In genomic region chr22:35018995-35019394, GRCh38 we compare ENCODE assay signal across 32 cellular contexts. TPM values are rescaled to one million over a fixed set of nuclear protein-coding genes. Genes with fewer than 3 reads are reported as not detected.
"Had no signal": no experiment of that assay in that cellular context is flagged by ENCODE, and none has a peak within 500 bp of the region (broad histone marks: within the 10 kb centered on the region; RNA-seq: fewer than 3 reads in every experiment).

No MANE protein-coding gene starts in this region.

- H3K4me1 ChIP-seq: colonic mucosa, gastrocnemius medialis, heart right ventricle, left lung, lower lobe of right lung had no signal

- FAIRE-seq: endometrium, islet of Langerhans, keratinocyte had no signal

- H3K9me3 ChIP-seq: colonic mucosa, esophagus squamous epithelium, gastrocnemius medialis, heart right ventricle, left lung, lower lobe of right lung, mucosa of descending colon had no signal

- ATAC-seq: effector memory CD8-positive, alpha-beta T cell; esophagus mucosa; gastrocnemius medialis; heart right ventricle; left cardiac atrium; left lung; left ventricle myocardium superior; lower lobe of right lung; mucosa of descending colon had no signal

- H3K27me3 ChIP-seq: colonic mucosa had no signal

- H3K27ac ChIP-seq: colonic mucosa, epithelial cell of prostate, esophagus squamous epithelium, gastrocnemius medialis, heart right ventricle, left lung, lower lobe of right lung had no signal

- H3K36me3 ChIP-seq: colonic mucosa, esophagus squamous epithelium, gastrocnemius medialis, heart right ventricle, left lung, lower lobe of right lung had no signal

- H3K4me3 ChIP-seq: colonic mucosa, esophagus squamous epithelium, gastrocnemius medialis, heart right ventricle, left lung, lower lobe of right lung, mucosa of descending colon had no signal

- DNase-seq: colonic mucosa; cortex of kidney; effector CD8-positive, alpha-beta T cell; effector memory CD8-positive, alpha-beta T cell; endodermal cell; erythroblast; esophagus squamous epithelium; foreskin fibroblast; foreskin melanocyte; gastrocnemius medialis; glutamatergic neuron; head of caudate nucleus; heart right ventricle; hippocampal formation; left cardiac atrium; left lung; left ventricle myocardium superior; lower lobe of right lung; mesenchymal stem cell; mucosa of descending colon; naive B cell had no signal

RNA-seq across cellular contexts. Expression of gene ISX, which starts 47.0 kb away (rescaled TPM):
- total RNA-seq: dermis microvascular lymphatic vessel endothelial cell, esophagus mucosa, esophagus squamous epithelium, glomerular endothelial cell, heart right ventricle, kidney epithelial cell, left cardiac atrium, left lung, left ventricle myocardium superior, lower lobe of right lung, lung microvascular endothelial cell, mesenteric fat pad, myocyte had no signal
- polyA plus RNA-seq: heart right ventricle, keratinocyte had no signal
